Comparison of ENCODE assay signal across 21 cellular contexts in the genomic region with DNA sequence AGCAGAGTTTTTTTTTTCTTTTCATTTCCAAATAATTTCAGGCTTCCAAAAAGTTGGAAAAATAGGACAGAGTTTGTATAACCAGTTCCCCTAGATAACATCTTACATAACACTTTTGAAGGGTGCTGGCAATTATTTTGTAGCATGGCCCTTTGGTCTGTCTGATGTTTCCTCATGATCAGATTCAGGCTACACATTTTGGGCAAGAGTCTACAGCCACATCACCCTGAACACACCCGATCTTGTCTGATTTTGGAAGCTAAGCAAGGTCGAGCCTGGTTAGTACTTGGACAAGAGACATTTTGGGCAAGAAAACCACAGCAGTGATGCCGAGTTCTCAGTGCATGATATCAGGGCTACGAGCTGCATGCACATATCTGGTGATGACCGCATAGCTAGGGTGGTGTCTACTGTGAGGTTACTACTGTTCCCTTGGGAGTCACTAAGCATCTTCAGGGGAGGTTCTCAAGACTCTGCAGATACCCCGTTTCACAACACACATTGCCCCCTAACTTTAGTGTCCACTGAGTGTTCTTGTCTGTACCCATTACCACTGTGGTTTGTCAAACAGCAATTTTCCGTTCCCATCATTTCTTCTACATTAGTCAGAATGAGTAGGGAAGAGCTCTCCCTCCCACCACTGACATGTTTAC.
DNase-seq lines count a peak whose midpoint lies in the region; ATAC-seq and TF ChIP-seq lines count a peak whose summit lies in the region.
"Had no signal": no experiment of that assay in that cellular context is flagged by ENCODE, and none has a peak within 500 bp of the region (broad histone marks: within the 10 kb centered on the region; RNA-seq: fewer than 3 reads in every experiment).

No MANE protein-coding gene starts in this region.

- no peaks in the 10 kb centered on the region for H3K9me3 Mint-ChIP-seq in T-cell
- H3K9me3 Mint-ChIP-seq in stimulated activated effector memory CD8-positive, alpha-beta T cell treated with anti-CD3 and anti-CD28 coated beads, Interleukin-12 subunit alpha, Interleukin-12 subunit beta, amount 100 ng/mL, for 72 hours: no peaks in the 10 kb centered on the region
- H3K9me3 Mint-ChIP-seq: activated CD4-positive, alpha-beta memory T cell treated with anti-CD3 and anti-CD28 coated beads for 36 hours; activated naive CD4-positive, alpha-beta T cell treated with anti-CD3 and anti-CD28 coated beads, Interleukin-2, amount 50 U/mL, for 24 hours; activated T-cell treated with anti-CD3 and anti-CD28 coated beads, Interleukin-2, amount 50 U/mL, for 4 hours had no signal

- POLR2A ChIA-PET in T-cell (lab: Charles Lee): no interaction called here

- peaks cover 33% of the 10 kb centered on the region for H3K36me3 Mint-ChIP-seq in T-cell
- H3K36me3 Mint-ChIP-seq in stimulated activated effector memory CD8-positive, alpha-beta T cell treated with anti-CD3 and anti-CD28 coated beads, Interleukin-12 subunit alpha, Interleukin-12 subunit beta, amount 100 ng/mL, for 72 hours: peaks cover 9% of the 10 kb centered on the region

- ATAC-seq in T-cell (replicated peaks in 1 of 4): no peak
- ATAC-seq in stimulated activated effector memory CD8-positive, alpha-beta T cell treated with anti-CD3 and anti-CD28 coated beads, Interleukin-12 subunit alpha, Interleukin-12 subunit beta, amount 100 ng/mL, for 72 hours: no peak
- ATAC-seq in GM18861 (IDR thresholded peaks at IDR 0.05; ENCODE audit: unreplicated experiment): no peak
- ATAC-seq: activated T-cell treated with anti-CD3 and anti-CD28 coated beads, Interleukin-2, amount 50 U/mL, for 4 hours; lower lobe of right lung had no signal

- H3K4me3 ChIP-seq in fibroblast of the aortic adventitia (ENCODE audit: low read depth, low read length): no peak overlapping the region
- H3K4me3 ChIP-seq: dorsolateral prefrontal cortex, heart left ventricle, lower lobe of right lung, smooth muscle cell, testis had no signal

- peak overlapping the region; percentile 5 to 68 for H3K27ac Mint-ChIP-seq in T-cell
- H3K27ac Mint-ChIP-seq in stimulated activated effector memory CD8-positive, alpha-beta T cell treated with anti-CD3 and anti-CD28 coated beads, Interleukin-12 subunit alpha, Interleukin-12 subunit beta, amount 100 ng/mL, for 72 hours: peak overlapping the region; percentile 53
- H3K27ac Mint-ChIP-seq: activated CD4-positive, alpha-beta memory T cell treated with anti-CD3 and anti-CD28 coated beads for 36 hours had no signal

- H3K27me3 Mint-ChIP-seq in T-cell: no peaks in the 10 kb centered on the region
- H3K27me3 Mint-ChIP-seq: activated CD4-positive, alpha-beta memory T cell treated with anti-CD3 and anti-CD28 coated beads for 36 hours; activated naive CD4-positive, alpha-beta T cell treated with anti-CD3 and anti-CD28 coated beads, Interleukin-2, amount 50 U/mL, for 24 hours had no signal

- peaks cover 6 to 31% (median 24%) of the 10 kb centered on the region in 3 donors for H3K4me1 Mint-ChIP-seq in T-cell
- H3K4me1 Mint-ChIP-seq in stimulated activated effector memory CD8-positive, alpha-beta T cell treated with anti-CD3 and anti-CD28 coated beads, Interleukin-12 subunit alpha, Interleukin-12 subunit beta, amount 100 ng/mL, for 72 hours: peaks cover 20% of the 10 kb centered on the region

- DNase-seq in EL (peak; percentile 85), T-cell (no peak), fibroblast of the aortic adventitia (ENCODE audit: low read depth) (peak; percentile 75)
- DNase-seq in stimulated activated effector memory CD8-positive, alpha-beta T cell treated with anti-CD3 and anti-CD28 coated beads, Interleukin-12 subunit alpha, Interleukin-12 subunit beta, amount 100 ng/mL, for 72 hours (ENCODE audit: low spot score in 2 of 2): no peak
- no peak for DNase-seq in stimulated activated CD4-positive, alpha-beta T cell treated with anti-CD3 and anti-CD28 coated beads, Interleukin-4, amount 100 ng/mL, for 4 hours
- no peak for DNase-seq in central memory CD4-positive, alpha-beta T cell
- DNase-seq: activated CD4-positive, alpha-beta memory T cell treated with anti-CD3 and anti-CD28 coated beads for 36 hours; activated T-cell treated with anti-CD3 and anti-CD28 coated beads, Interleukin-2, amount 50 U/mL, for 4 hours; DMS79; dorsolateral prefrontal cortex; heart left ventricle; immature natural killer cell; lower lobe of right lung; NCI-H1092; NCI-H2081 treated with DMSO at 0.1 percent for 48 hours; NCI-H524; stimulated activated CD8-positive, alpha-beta memory T cell treated with anti-CD3 and anti-CD28 coated beads, Interleukin-4, amount 100 ng/mL, for 48 hours; testis had no signal

- H3K4me3 Mint-ChIP-seq in T-cell: no peak overlapping the region
- H3K4me3 Mint-ChIP-seq in stimulated activated effector memory CD8-positive, alpha-beta T cell treated with anti-CD3 and anti-CD28 coated beads, Interleukin-12 subunit alpha, Interleukin-12 subunit beta, amount 100 ng/mL, for 72 hours: no peak overlapping the region
- H3K4me3 Mint-ChIP-seq: activated CD4-positive, alpha-beta memory T cell treated with anti-CD3 and anti-CD28 coated beads for 36 hours; activated naive CD4-positive, alpha-beta T cell treated with anti-CD3 and anti-CD28 coated beads, Interleukin-2, amount 50 U/mL, for 24 hours; activated T-cell treated with anti-CD3 and anti-CD28 coated beads, Interleukin-2, amount 50 U/mL, for 4 hours; immature natural killer cell had no signal

- TF ChIP-seq CTCF in fibroblast of the aortic adventitia (IDR thresholded peaks at IDR 0.05; ENCODE audit: insufficient read depth, low read length): no peak

- CTCF ChIA-PET in T-cell (lab: Charles Lee): interaction anchor here (1.2 to 1.4 kb wide), 2 partner anchors 8 to 187 kb away, joined by 7 read pairs; no protein-coding TSS in a partner anchor

Comparison
In these comparisons a context has a peak if more than half of its experiments do, and no peak if none do; other contexts are left out.
1. DNase-seq: peak in EL (single experiment) and fibroblast of the aortic adventitia (single experiment); none in T-cell (0 of 34), stimulated activated effector memory CD8-positive, alpha-beta T cell treated with anti-CD3 and anti-CD28 coated beads, Interleukin-12 subunit alpha, Interleukin-12 subunit beta, amount 100 ng/mL, for 72 hours (0 of 2), stimulated activated CD4-positive, alpha-beta T cell treated with anti-CD3 and anti-CD28 coated beads, Interleukin-4, amount 100 ng/mL, for 4 hours (0 of 2) and central memory CD4-positive, alpha-beta T cell (single experiment).